Comparison of ENCODE assay signal across 23 cellular contexts in genomic region chr9:75953218-75953617, GRCh38.
DNase-seq lines count a peak whose midpoint lies in the region; ATAC-seq, FAIRE-seq and TF ChIP-seq lines count a peak whose summit lies in the region.
"Had no signal": no experiment of that assay in that cellular context is flagged by ENCODE, and none has a peak within 500 bp of the region (broad histone marks: within the 10 kb centered on the region; RNA-seq: fewer than 3 reads in every experiment).

No MANE protein-coding gene starts in this region.

- TF ChIP-seq RAD21 in liver (IDR thresholded peaks at IDR 0.05), result peak; percentile 39

- H4K20me1 ChIP-seq in mammary epithelial cell (ENCODE audit: insufficient read depth, low read length), result no peaks in the 10 kb centered on the region

- CTCF ChIA-PET in MCF 10A (lab: Yijun Ruan, JAX) (no interaction called here), mammary epithelial cell (lab: Charles Lee; ENCODE audit: low non-redundant PET) (no interaction called here)

- in situ Hi-C loops in mammary epithelial cell (cut with MboI; ENCODE audit: low sequenced_read_pairs in 2 of 2) (no loop called here), ACHN (cut with HindIII; ENCODE audit: low pct_ligation_motif_present, low pct_unique_long_range_greater_than_20kb, low sequenced_read_pairs) (no loop called here)

- H3K4me1 ChIP-seq in mammary epithelial cell (ENCODE audit: insufficient read depth, low read length) (no peaks in the 10 kb centered on the region), liver (ENCODE audit: control insufficient read depth in 4 of 4, insufficient read depth in 4 of 4, low read length in 3 of 4) (peaks cover 0 to 7% (median 4%) of the 10 kb centered on the region in 4 donors)
- H3K4me1 ChIP-seq: adrenal gland, parathyroid adenoma had no signal

- H3K4me2 ChIP-seq in mammary epithelial cell (ENCODE audit: insufficient read depth, low read depth, low read length), result no peak overlapping the region

- no peak overlapping the region for H3K27ac Mint-ChIP-seq in MCF 10A (ENCODE audit: low read depth, unreplicated experiment)
- H3K27ac Mint-ChIP-seq in type B pancreatic cell, result peak overlapping the region; percentile 38
- H3K27ac Mint-ChIP-seq: activated T-helper 17 cell treated with anti-CD3 and anti-CD28 coated beads, Interleukin-2, amount 50 U/mL, for 72 hours; CD4-positive, CD25-positive, alpha-beta regulatory T cell; naive B cell; T-helper 2 cell treated with Interferon-gamma antibody and Interleukin-4, amounts not matched to agents 5 μg/mL and 100 μg/mL, for 36 hours had no signal

- no peaks in the 10 kb centered on the region for H3K27me3 Mint-ChIP-seq in MCF 10A (ENCODE audit: insufficient read depth, unreplicated experiment)
- no peaks in the 10 kb centered on the region for H3K27me3 Mint-ChIP-seq in type B pancreatic cell
- H3K27me3 Mint-ChIP-seq: activated T-helper 17 cell treated with anti-CD3 and anti-CD28 coated beads, Interleukin-2, amount 50 U/mL, for 72 hours; CD4-positive, CD25-positive, alpha-beta regulatory T cell; naive B cell had no signal

- WGBS in mammary epithelial cell (ENCODE audit: low coverage, missing lambda C conversion rate), result 56% methylated on average over 2 of the region's 2 CpGs
- 20% methylated on average over 2 of the region's 2 CpGs for WGBS in liver

- H3K4me3 ChIP-seq in mammary epithelial cell (replicated peaks in 1 of 3; ENCODE audit: insufficient read depth in 1 of 3, low read depth in 2 of 3, low read length in 3 of 3) (no peak overlapping the region), liver (ENCODE audit: low read depth in 1 of 3, low read length in 3 of 3) (no peak overlapping the region)
- H3K4me3 ChIP-seq: adrenal gland, SJSA1 had no signal

- H3K27me3 ChIP-seq in mammary epithelial cell (ENCODE audit: insufficient read depth, low read length) (no peaks in the 10 kb centered on the region), liver (ENCODE audit: control insufficient read depth in 4 of 4, insufficient read depth in 4 of 4, low read length in 3 of 4) (no peaks in the 10 kb centered on the region)
- H3K27me3 ChIP-seq: adrenal gland, SJSA1 had no signal

- H3K4me3 Mint-ChIP-seq in MCF 10A (ENCODE audit: unreplicated experiment) (no peak overlapping the region), type B pancreatic cell (no peak overlapping the region)
- H3K4me3 Mint-ChIP-seq: activated T-helper 17 cell treated with anti-CD3 and anti-CD28 coated beads, Interleukin-2, amount 50 U/mL, for 72 hours; CD4-positive, CD25-positive, alpha-beta regulatory T cell; naive B cell; T-helper 2 cell treated with Interferon-gamma antibody and Interleukin-4, amounts not matched to agents 5 μg/mL and 100 μg/mL, for 36 hours had no signal

- H3K36me3 Mint-ChIP-seq in MCF 10A (ENCODE audit: insufficient read depth, unreplicated experiment), result no peaks in the 10 kb centered on the region
- H3K36me3 Mint-ChIP-seq in type B pancreatic cell, result peaks cover 16% of the 10 kb centered on the region
- H3K36me3 Mint-ChIP-seq: naive B cell had no signal

- FAIRE-seq in colon (lab: Jason Lieb, UNC), result peak; percentile 33
- FAIRE-seq in GM19239 (lab: Jason Lieb, UNC), result no peak
- FAIRE-seq: GM18507, HTR-8/SVneo had no signal

- no peak overlapping the region for H3K27ac ChIP-seq in mammary epithelial cell (ENCODE audit: insufficient read depth, low read depth, low read length)
- H3K27ac ChIP-seq in liver (ENCODE audit: low read depth in 1 of 2, low read length in 2 of 2), result peak overlapping the region; percentile 47 to 53
- H3K27ac ChIP-seq: adrenal gland, parathyroid adenoma, SJSA1 had no signal

- H3K36me3 ChIP-seq in mammary epithelial cell (ENCODE audit: insufficient read depth, low read length) (no peaks in the 10 kb centered on the region), liver (ENCODE audit: control insufficient read depth in 4 of 4, insufficient read depth in 3 of 4, low read depth in 1 of 4, low read length in 3 of 4) (no peaks in the 10 kb centered on the region)
- H3K36me3 ChIP-seq: adrenal gland had no signal

- BruUV-seq in MCF 10A (replicated peaks; lab: Mats Ljungman, UMichigan) (no TSS peak), mammary epithelial cell (replicated peaks; lab: Mats Ljungman, UMichigan) (no TSS peak)

- H3K79me2 ChIP-seq in mammary epithelial cell (ENCODE audit: insufficient read depth, low read length), result no peaks in the 10 kb centered on the region
- H3K79me2 ChIP-seq: parathyroid adenoma had no signal

- DNase-seq in MCF 10A (ENCODE audit: unreplicated experiment), result peak; percentile 11
- no peak for DNase-seq in mammary epithelial cell
- no peak for DNase-seq in type B pancreatic cell (ENCODE audit: extremely low spot score, unreplicated experiment)
- DNase-seq in ACHN, result no peak
- no peak for DNase-seq in GM19239 (ENCODE audit: insufficient read length, low spot score)
- DNase-seq: adrenal gland; CD4-positive, CD25-positive, alpha-beta regulatory T cell; central memory CD4-positive, alpha-beta T cell; naive B cell; NCI-H187 treated with DMSO at 0.1 percent for 48 hours; NCI-H524 treated with DMSO at 0.1 percent for 48 hours; stimulated activated CD4-positive, alpha-beta T cell treated with anti-CD3 and anti-CD28 coated beads, Interleukin-12 subunit alpha, Interleukin-12 subunit beta, amount 100 ng/mL, for 4 hours; stimulated activated naive CD4-positive, alpha-beta T cell had no signal

- H3K4me1 Mint-ChIP-seq in MCF 10A (ENCODE audit: insufficient read depth, unreplicated experiment), result no peaks in the 10 kb centered on the region
- H3K4me1 Mint-ChIP-seq in type B pancreatic cell (ENCODE audit: unreplicated experiment), result peaks cover 7% of the 10 kb centered on the region
- H3K4me1 Mint-ChIP-seq: activated T-helper 17 cell treated with anti-CD3 and anti-CD28 coated beads, Interleukin-2, amount 50 U/mL, for 72 hours; naive B cell had no signal

- H2AFZ ChIP-seq in mammary epithelial cell (ENCODE audit: low read depth, low read length), result no peak overlapping the region
- H2AFZ ChIP-seq: parathyroid adenoma had no signal

- H3K9me3 Mint-ChIP-seq in MCF 10A (ENCODE audit: unreplicated experiment) (peaks cover 19% of the 10 kb centered on the region), type B pancreatic cell (no peaks in the 10 kb centered on the region)
- H3K9me3 Mint-ChIP-seq: activated T-helper 17 cell treated with anti-CD3 and anti-CD28 coated beads, Interleukin-2, amount 50 U/mL, for 72 hours; T-helper 2 cell treated with Interferon-gamma antibody and Interleukin-4, amounts not matched to agents 5 μg/mL and 100 μg/mL, for 36 hours had no signal

- ATAC-seq in HG03175 (IDR thresholded peaks at IDR 0.05; ENCODE audit: unreplicated experiment), result no peak
- ATAC-seq: activated T-helper 17 cell treated with anti-CD3 and anti-CD28 coated beads, Interleukin-2, amount 50 U/mL, for 72 hours; HCT116 had no signal

- dilution Hi-C loops in mammary epithelial cell (cut with HindIII; ENCODE audit: low sequenced_read_pairs), result no loop called here

- H3K9ac ChIP-seq in mammary epithelial cell (ENCODE audit: insufficient read depth, low read length) (no peak overlapping the region), liver (ENCODE audit: low read depth in 1 of 2, low read length in 2 of 2) (no peak overlapping the region)
- H3K9ac ChIP-seq: parathyroid adenoma had no signal

- POLR2A ChIA-PET in MCF 10A (lab: Yijun Ruan, JAX), result interaction anchor here (0.7 kb wide), 1 partner anchor 446 kb away, joined by 3 read pairs; no protein-coding TSS in a partner anchor

- H3K9me3 ChIP-seq in mammary epithelial cell (replicated peaks; ENCODE audit: insufficient read depth, low read length) (no peaks in the 10 kb centered on the region), liver (ENCODE audit: control insufficient read depth in 4 of 4, low read length in 3 of 4) (peaks cover 0 to 1% (median 0%) of the 10 kb centered on the region in 4 donors)
- H3K9me3 ChIP-seq: adrenal gland, SJSA1 had no signal

- TF ChIP-seq CTCF in MCF 10A (IDR thresholded peaks at IDR 0.05; ENCODE audit: unreplicated experiment), result no peak
- TF ChIP-seq CTCF in mammary epithelial cell (conservative IDR thresholded peaks at IDR 0.05 in 1 of 2, IDR thresholded peaks at IDR 0.05 in 1 of 2; ENCODE audit: extremely low read depth in 1 of 2, insufficient read depth in 1 of 2, low read depth in 1 of 2, low read length in 2 of 2), result no peak
- no peak for TF ChIP-seq CTCF in liver (IDR thresholded peaks at IDR 0.05; ENCODE audit: low read depth, low read length, missing input control)
- TF ChIP-seq CTCF in type B pancreatic cell (conservative IDR thresholded peaks at IDR 0.05), result no peak

- intact Hi-C loops in MCF 10A (cut with micrococcal nuclease), result no loop called here
- intact Hi-C loops in mammary epithelial cell (cut with micrococcal nuclease), result no loop called here

TF ChIP-seq in liver, 16 proteins besides CTCF, POLR2A, EP300 and RAD21 (continues in another document):
- peak; percentile 58 for TF ChIP-seq YY1 (IDR thresholded peaks at IDR 0.05)
- TF ChIP-seq, protein P1, sequence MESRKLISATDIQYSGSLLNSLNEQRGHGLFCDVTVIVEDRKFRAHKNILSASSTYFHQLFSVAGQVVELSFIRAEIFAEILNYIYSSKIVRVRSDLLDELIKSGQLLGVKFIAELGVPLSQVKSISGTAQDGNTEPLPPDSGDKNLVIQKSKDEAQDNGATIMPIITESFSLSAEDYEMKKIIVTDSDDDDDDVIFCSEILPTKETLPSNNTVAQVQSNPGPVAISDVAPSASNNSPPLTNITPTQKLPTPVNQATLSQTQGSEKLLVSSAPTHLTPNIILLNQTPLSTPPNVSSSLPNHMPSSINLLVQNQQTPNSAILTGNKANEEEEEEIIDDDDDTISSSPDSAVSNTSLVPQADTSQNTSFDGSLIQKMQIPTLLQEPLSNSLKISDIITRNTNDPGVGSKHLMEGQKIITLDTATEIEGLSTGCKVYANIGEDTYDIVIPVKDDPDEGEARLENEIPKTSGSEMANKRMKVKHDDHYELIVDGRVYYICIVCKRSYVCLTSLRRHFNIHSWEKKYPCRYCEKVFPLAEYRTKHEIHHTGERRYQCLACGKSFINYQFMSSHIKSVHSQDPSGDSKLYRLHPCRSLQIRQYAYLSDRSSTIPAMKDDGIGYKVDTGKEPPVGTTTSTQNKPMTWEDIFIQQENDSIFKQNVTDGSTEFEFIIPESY (IDR thresholded peaks at IDR 0.05), result peak; percentile 64
- peak; percentile 38 for TF ChIP-seq FOXA2 (IDR thresholded peaks at IDR 0.05)
- TF ChIP-seq, protein P2, sequence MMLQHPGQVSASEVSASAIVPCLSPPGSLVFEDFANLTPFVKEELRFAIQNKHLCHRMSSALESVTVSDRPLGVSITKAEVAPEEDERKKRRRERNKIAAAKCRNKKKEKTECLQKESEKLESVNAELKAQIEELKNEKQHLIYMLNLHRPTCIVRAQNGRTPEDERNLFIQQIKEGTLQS (IDR thresholded peaks at IDR 0.05), result peak; percentile 18
- peak; percentile 66 to 90 for TF ChIP-seq RXRA (IDR thresholded peaks at IDR 0.05)
- no peak for TF ChIP-seq FOXA1 (IDR thresholded peaks at IDR 0.05)
- TF ChIP-seq MAX (IDR thresholded peaks at IDR 0.05), result peak; percentile 93
- no peak for TF ChIP-seq GABPA (IDR thresholded peaks at IDR 0.05 in 1 of 2, conservative IDR thresholded peaks at IDR 0.05 in 1 of 2)
- peak; percentile 60 for TF ChIP-seq NR2F2 (IDR thresholded peaks at IDR 0.05)
